ENCODE assay signal across 8 cellular contexts in the genomic region with DNA sequence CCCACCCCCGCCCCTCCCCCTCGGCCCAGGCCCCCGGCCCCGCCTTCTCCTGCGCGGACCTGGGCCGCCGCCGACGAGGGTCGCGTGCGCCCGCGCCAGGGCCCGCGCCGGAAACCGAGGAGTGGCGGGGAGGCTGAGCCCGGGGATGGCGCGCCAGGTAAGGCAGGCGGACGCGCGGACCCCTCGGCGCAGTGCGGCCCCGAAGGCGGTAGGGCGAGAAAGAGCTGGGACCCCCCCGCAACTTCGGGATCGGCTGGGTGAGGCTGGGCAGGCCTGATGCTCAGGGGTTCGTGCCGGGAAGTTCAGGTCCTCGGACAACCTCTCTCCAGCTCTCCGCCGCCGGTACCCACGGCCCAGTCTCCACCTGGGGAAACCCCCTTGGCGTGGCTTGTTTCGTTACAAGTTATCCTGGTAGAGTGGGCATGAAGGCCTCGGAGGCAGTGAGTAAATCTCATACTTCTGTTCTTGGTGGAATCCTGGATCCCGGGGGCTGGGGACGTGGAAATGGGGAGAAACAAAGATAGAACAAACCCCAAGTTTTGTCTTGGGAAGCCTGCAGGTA. TPM values are rescaled to one million over a fixed set of nuclear protein-coding genes. Genes with fewer than 3 reads are reported as not detected.
DNase-seq lines count a peak whose midpoint lies in the region; ATAC-seq and TF ChIP-seq lines count a peak whose summit lies in the region.

No MANE protein-coding gene starts in this region.

- H3K4me3 ChIP-seq in esophagus squamous epithelium (peak overlapping the region; percentile 50 to 74 (median 64)), prostate gland (peak overlapping the region; percentile 62 to 79)

- H3K27ac ChIP-seq in esophagus squamous epithelium (peak overlapping the region; percentile 60 to 87 (median 76)), prostate gland (peak overlapping the region; percentile 77)

- H3K27me3 ChIP-seq in esophagus squamous epithelium (no peaks in the 10 kb centered on the region), prostate gland (replicated peaks; ENCODE audit: insufficient read depth) (no peaks in the 10 kb centered on the region)

- TF ChIP-seq POLR2A in esophagus squamous epithelium (IDR thresholded peaks at IDR 0.05) (no peak), prostate gland (IDR thresholded peaks at IDR 0.05) (no peak)

- intact Hi-C loops in esophagus squamous epithelium (cut with DNase I) (no loop called here), prostate gland (cut with DNase I) (loop anchor here (1.0 kb wide), 1 partner anchor 91 kb away; no protein-coding TSS in a partner anchor)

- peaks cover 0 to 26% (median 16%) of the 10 kb centered on the region in 3 donors for H3K9me3 ChIP-seq in esophagus squamous epithelium
- no peaks in the 10 kb centered on the region for H3K9me3 ChIP-seq in prostate gland

- H3K36me3 ChIP-seq in esophagus squamous epithelium (peaks cover 0 to 5% (median 0%) of the 10 kb centered on the region in 3 donors), prostate gland (no peaks in the 10 kb centered on the region)

- TF ChIP-seq CTCF in esophagus squamous epithelium (IDR thresholded peaks at IDR 0.05) (no peak), prostate gland (IDR thresholded peaks at IDR 0.05) (no peak)

- peaks cover 27 to 49% (median 30%) of the 10 kb centered on the region in 3 donors for H3K4me1 ChIP-seq in esophagus squamous epithelium
- H3K4me1 ChIP-seq in prostate gland (replicated peaks) = peaks cover 4% of the 10 kb centered on the region

- ATAC-seq in GM19023 (IDR thresholded peaks at IDR 0.05; ENCODE audit: unreplicated experiment) (peak; percentile 23), HG02973 (IDR thresholded peaks at IDR 0.05; ENCODE audit: unreplicated experiment) (peak; percentile 17), GM18870 (IDR thresholded peaks at IDR 0.05; ENCODE audit: unreplicated experiment) (no peak)
- peak; percentile 5 for ATAC-seq in activated CD4-positive, CD25-positive, alpha-beta regulatory T cell treated with anti-CD3 and anti-CD28 coated beads, Interleukin-2, amount 50 U/mL, for 24 hours

- DNase-seq in esophagus squamous epithelium (lab: John Stamatoyannopoulos, UW) (no peak), prostate gland (ENCODE audit: low spot score) (peak; percentile 26), NK-92 (lab: John Stamatoyannopoulos, UW; ENCODE audit: unreplicated experiment) (no peak), iPS-NIHi11 (ENCODE audit: low spot score) (no peak)

- 0% methylated on average over 7 of the region's 48 CpGs; no CpG with 5 or more reads in 1 of the 2 donors for WGBS in esophagus squamous epithelium, 2 donors
- 4% methylated on average over 18 of the region's 48 CpGs for WGBS in prostate gland

RNA-seq across cellular contexts. Expression of gene ZNF467, which starts 58.4 kb away (rescaled TPM):
- total RNA-seq in esophagus squamous epithelium (1 to 10 TPM; 1.2 to 4.4 (median 2.0) TPM), prostate gland (1 to 10 TPM; 6.0 to 7.9 TPM)
